Comparison of ENCODE assay signal across 18 cellular contexts in genomic region chr1:190399233-190399632, GRCh38.
"Had no signal": no experiment of that assay in that cellular context is flagged by ENCODE, and none has a peak within 500 bp of the region (broad histone marks: within the 10 kb centered on the region; RNA-seq: fewer than 3 reads in every experiment).

No MANE protein-coding gene starts in this region.

- H3K36me3 ChIP-seq: heart left ventricle, pancreas had no signal

- DNase-seq: effector memory CD4-positive, alpha-beta T cell; heart left ventricle; hippocampal formation; left colon; left ventricle myocardium superior; mesendoderm; naive B cell; occipital lobe; pancreas; right cardiac atrium; small intestine; stimulated activated CD4-positive, alpha-beta T cell treated with anti-CD3 and anti-CD28 coated beads, Interleukin-12 subunit alpha, Interleukin-12 subunit beta, amount 100 ng/mL, for 4 hours; stimulated activated naive CD4-positive, alpha-beta T cell treated with Interleukin-2 at 50 U/mL for 16 hours; trophoblast cell had no signal

- H3K9me3 ChIP-seq: pancreas had no signal

- H3K27me3 ChIP-seq: heart left ventricle had no signal

- ATAC-seq: esophagus mucosa, heart left ventricle, left colon, left ventricle myocardium superior, pancreas, right cardiac atrium had no signal

- H3K4me3 ChIP-seq: heart left ventricle, pancreas had no signal

- FAIRE-seq: endometrium, frontal cortex, pancreas, small intestine, urothelium cell line had no signal

- H3K27ac ChIP-seq: heart left ventricle, pancreas had no signal

- H3K4me1 ChIP-seq: heart left ventricle, pancreas had no signal
